Comparison of ENCODE assay signal across 1 cellular context in the genomic region with DNA sequence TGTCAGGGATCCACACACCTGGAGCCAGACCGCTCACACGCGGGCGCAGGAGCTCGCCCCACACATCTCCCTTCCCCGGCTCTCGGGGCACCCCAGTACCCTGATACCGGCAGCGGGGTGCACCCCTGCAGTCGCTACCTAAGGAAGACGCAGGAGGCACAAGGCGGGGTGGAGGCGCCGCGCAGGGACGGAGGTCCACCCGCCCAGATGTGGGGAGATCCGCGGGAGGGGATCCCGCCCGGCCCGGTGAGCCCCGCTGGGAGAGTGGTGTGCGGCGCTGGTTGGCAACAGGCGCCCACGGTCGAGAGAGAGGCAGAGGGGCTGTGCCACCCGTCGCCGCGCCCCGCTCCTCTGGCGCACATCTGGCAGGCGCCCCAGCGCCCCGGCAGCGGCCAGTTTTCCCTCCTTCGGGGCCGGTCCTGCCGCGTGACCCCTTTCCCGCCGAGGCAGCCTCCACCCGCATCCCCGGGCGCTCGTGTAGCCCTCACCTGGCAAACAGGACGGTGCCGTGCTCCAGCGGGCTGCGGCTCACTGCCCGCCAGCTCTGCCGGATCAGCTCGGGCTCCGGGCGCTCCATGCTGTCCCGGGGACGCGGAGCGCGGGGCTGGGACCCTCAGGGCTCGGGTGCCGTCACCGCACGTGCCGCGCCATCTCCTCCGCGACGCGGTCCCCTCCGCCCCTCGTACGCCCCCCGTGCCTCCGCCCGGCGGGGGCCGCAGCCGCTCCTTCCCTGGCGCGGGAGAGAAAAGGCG.
TF ChIP-seq lines count a peak whose summit lies in the region.

No MANE protein-coding gene starts in this region.

TF ChIP-seq in WTC11, 78 proteins besides CTCF, POLR2A, EP300 and RAD21 (continued from another document and continues in another):
- TF ChIP-seq, protein P1, sequence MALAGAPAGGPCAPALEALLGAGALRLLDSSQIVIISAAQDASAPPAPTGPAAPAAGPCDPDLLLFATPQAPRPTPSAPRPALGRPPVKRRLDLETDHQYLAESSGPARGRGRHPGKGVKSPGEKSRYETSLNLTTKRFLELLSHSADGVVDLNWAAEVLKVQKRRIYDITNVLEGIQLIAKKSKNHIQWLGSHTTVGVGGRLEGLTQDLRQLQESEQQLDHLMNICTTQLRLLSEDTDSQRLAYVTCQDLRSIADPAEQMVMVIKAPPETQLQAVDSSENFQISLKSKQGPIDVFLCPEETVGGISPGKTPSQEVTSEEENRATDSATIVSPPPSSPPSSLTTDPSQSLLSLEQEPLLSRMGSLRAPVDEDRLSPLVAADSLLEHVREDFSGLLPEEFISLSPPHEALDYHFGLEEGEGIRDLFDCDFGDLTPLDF (CRISPR knock-in tag; IDR thresholded peaks at IDR 0.05): no peak
- TF ChIP-seq TCF7 (CRISPR knock-in tag; IDR thresholded peaks at IDR 0.05; ENCODE audit: low read depth) (0 out of 2 replicates have a peak, but pooled peaks have one; percentile 58), GABPB1 (CRISPR knock-in tag; IDR thresholded peaks at IDR 0.05) (no peak), ZNF263 (CRISPR knock-in tag; IDR thresholded peaks at IDR 0.05; ENCODE audit: low read depth) (0 out of 2 replicates have a peak, but pooled peaks have one; percentile 36), MXD4 (CRISPR knock-in tag; IDR thresholded peaks at IDR 0.05; ENCODE audit: borderline replicate concordance) (no peak), SMAD3 (CRISPR knock-in tag; IDR thresholded peaks at IDR 0.05; ENCODE audit: borderline replicate concordance) (no peak), PRRX2 (CRISPR knock-in tag; IDR thresholded peaks at IDR 0.05) (no peak), NFATC4 (CRISPR knock-in tag; IDR thresholded peaks at IDR 0.05) (no peak), TEAD1 (CRISPR knock-in tag; IDR thresholded peaks at IDR 0.05) (no peak), HMGA2 (CRISPR knock-in tag; IDR thresholded peaks at IDR 0.05) (no peak), ETV6 (CRISPR knock-in tag; IDR thresholded peaks at IDR 0.05) (0 out of 2 replicates have a peak, but pooled peaks have one; percentile 49), NR1H2 (CRISPR knock-in tag; IDR thresholded peaks at IDR 0.05) (no peak), ESRRA (CRISPR knock-in tag; IDR thresholded peaks at IDR 0.05; ENCODE audit: borderline replicate concordance) (no peak), NFYB (CRISPR knock-in tag; conservative IDR thresholded peaks at IDR 0.05; ENCODE audit: low read depth) (no peak), FOXP1 (CRISPR knock-in tag; IDR thresholded peaks at IDR 0.05; ENCODE audit: borderline replicate concordance) (peak; percentile 41; the same call in 1 of the 2 replicates), SP1 (CRISPR knock-in tag; conservative IDR thresholded peaks at IDR 0.05) (no peak), ZNF219 (CRISPR knock-in tag; IDR thresholded peaks at IDR 0.05; ENCODE audit: borderline replicate concordance) (no peak), FOXK1 (CRISPR knock-in tag; IDR thresholded peaks at IDR 0.05) (no peak), CREB1 (CRISPR knock-in tag; IDR thresholded peaks at IDR 0.05) (no peak), JAZF1 (CRISPR knock-in tag; IDR thresholded peaks at IDR 0.05) (no peak), TEAD4 (CRISPR knock-in tag; IDR thresholded peaks at IDR 0.05) (no peak), ZNF121 (CRISPR knock-in tag; IDR thresholded peaks at IDR 0.05) (no peak), IRF2 (CRISPR knock-in tag; IDR thresholded peaks at IDR 0.05; ENCODE audit: borderline replicate concordance, low read depth) (no peak), SOX15 (CRISPR knock-in tag; IDR thresholded peaks at IDR 0.05) (no peak), ELF4 (CRISPR knock-in tag; IDR thresholded peaks at IDR 0.05; ENCODE audit: low read depth) (peak; percentile 72; the same call in 1 of the 2 replicates), CBFB (CRISPR knock-in tag; IDR thresholded peaks at IDR 0.05; ENCODE audit: low read depth) (no peak), FOXJ3 (CRISPR knock-in tag; IDR thresholded peaks at IDR 0.05; ENCODE audit: borderline replicate concordance) (no peak)
- TF ChIP-seq, protein P2, sequence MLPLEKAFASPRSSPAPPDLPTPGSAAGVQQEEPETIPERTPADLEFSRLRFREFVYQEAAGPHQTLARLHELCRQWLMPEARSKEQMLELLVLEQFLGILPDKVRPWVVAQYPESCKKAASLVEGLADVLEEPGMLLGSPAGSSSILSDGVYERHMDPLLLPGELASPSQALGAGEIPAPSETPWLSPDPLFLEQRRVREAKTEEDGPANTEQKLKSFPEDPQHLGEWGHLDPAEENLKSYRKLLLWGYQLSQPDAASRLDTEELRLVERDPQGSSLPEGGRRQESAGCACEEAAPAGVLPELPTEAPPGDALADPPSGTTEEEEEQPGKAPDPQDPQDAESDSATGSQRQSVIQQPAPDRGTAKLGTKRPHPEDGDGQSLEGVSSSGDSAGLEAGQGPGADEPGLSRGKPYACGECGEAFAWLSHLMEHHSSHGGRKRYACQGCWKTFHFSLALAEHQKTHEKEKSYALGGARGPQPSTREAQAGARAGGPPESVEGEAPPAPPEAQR (CRISPR knock-in tag; IDR thresholded peaks at IDR 0.05): no peak
- TF ChIP-seq, protein P3, sequence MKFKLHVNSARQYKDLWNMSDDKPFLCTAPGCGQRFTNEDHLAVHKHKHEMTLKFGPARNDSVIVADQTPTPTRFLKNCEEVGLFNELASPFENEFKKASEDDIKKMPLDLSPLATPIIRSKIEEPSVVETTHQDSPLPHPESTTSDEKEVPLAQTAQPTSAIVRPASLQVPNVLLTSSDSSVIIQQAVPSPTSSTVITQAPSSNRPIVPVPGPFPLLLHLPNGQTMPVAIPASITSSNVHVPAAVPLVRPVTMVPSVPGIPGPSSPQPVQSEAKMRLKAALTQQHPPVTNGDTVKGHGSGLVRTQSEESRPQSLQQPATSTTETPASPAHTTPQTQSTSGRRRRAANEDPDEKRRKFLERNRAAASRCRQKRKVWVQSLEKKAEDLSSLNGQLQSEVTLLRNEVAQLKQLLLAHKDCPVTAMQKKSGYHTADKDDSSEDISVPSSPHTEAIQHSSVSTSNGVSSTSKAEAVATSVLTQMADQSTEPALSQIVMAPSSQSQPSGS (CRISPR knock-in tag; IDR thresholded peaks at IDR 0.05; ENCODE audit: borderline replicate concordance, low read depth): no peak
- TF ChIP-seq, protein P4, sequence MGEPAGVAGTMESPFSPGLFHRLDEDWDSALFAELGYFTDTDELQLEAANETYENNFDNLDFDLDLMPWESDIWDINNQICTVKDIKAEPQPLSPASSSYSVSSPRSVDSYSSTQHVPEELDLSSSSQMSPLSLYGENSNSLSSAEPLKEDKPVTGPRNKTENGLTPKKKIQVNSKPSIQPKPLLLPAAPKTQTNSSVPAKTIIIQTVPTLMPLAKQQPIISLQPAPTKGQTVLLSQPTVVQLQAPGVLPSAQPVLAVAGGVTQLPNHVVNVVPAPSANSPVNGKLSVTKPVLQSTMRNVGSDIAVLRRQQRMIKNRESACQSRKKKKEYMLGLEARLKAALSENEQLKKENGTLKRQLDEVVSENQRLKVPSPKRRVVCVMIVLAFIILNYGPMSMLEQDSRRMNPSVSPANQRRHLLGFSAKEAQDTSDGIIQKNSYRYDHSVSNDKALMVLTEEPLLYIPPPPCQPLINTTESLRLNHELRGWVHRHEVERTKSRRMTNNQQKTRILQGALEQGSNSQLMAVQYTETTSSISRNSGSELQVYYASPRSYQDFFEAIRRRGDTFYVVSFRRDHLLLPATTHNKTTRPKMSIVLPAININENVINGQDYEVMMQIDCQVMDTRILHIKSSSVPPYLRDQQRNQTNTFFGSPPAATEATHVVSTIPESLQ (CRISPR knock-in tag; IDR thresholded peaks at IDR 0.05): no peak
- TF ChIP-seq, protein P5, sequence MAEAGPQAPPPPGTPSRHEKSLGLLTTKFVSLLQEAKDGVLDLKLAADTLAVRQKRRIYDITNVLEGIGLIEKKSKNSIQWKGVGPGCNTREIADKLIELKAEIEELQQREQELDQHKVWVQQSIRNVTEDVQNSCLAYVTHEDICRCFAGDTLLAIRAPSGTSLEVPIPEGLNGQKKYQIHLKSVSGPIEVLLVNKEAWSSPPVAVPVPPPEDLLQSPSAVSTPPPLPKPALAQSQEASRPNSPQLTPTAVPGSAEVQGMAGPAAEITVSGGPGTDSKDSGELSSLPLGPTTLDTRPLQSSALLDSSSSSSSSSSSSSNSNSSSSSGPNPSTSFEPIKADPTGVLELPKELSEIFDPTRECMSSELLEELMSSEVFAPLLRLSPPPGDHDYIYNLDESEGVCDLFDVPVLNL (CRISPR knock-in tag; IDR thresholded peaks at IDR 0.05; ENCODE audit: borderline replicate concordance, low read depth): no peak
- TF ChIP-seq, protein P6, sequence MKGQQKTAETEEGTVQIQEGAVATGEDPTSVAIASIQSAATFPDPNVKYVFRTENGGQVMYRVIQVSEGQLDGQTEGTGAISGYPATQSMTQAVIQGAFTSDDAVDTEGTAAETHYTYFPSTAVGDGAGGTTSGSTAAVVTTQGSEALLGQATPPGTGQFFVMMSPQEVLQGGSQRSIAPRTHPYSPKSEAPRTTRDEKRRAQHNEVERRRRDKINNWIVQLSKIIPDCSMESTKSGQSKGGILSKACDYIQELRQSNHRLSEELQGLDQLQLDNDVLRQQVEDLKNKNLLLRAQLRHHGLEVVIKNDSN (CRISPR knock-in tag; IDR thresholded peaks at IDR 0.05): peak; percentile 46; the same call in 1 of the 2 replicates
- TF ChIP-seq, protein P7, sequence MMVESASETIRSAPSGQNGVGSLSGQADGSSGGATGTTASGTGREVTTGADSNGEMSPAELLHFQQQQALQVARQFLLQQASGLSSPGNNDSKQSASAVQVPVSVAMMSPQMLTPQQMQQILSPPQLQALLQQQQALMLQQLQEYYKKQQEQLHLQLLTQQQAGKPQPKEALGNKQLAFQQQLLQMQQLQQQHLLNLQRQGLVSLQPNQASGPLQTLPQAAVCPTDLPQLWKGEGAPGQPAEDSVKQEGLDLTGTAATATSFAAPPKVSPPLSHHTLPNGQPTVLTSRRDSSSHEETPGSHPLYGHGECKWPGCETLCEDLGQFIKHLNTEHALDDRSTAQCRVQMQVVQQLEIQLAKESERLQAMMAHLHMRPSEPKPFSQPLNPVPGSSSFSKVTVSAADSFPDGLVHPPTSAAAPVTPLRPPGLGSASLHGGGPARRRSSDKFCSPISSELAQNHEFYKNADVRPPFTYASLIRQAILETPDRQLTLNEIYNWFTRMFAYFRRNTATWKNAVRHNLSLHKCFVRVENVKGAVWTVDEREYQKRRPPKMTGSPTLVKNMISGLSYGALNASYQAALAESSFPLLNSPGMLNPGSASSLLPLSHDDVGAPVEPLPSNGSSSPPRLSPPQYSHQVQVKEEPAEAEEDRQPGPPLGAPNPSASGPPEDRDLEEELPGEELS (CRISPR knock-in tag; IDR thresholded peaks at IDR 0.05): no peak; the same call in 1 of the 2 replicates
- TF ChIP-seq, protein P8, sequence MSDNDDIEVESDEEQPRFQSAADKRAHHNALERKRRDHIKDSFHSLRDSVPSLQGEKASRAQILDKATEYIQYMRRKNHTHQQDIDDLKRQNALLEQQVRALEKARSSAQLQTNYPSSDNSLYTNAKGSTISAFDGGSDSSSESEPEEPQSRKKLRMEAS (CRISPR knock-in tag; IDR thresholded peaks at IDR 0.05): peak; percentile 23; the same call in 1 of the 2 replicates
- TF ChIP-seq, protein P9, sequence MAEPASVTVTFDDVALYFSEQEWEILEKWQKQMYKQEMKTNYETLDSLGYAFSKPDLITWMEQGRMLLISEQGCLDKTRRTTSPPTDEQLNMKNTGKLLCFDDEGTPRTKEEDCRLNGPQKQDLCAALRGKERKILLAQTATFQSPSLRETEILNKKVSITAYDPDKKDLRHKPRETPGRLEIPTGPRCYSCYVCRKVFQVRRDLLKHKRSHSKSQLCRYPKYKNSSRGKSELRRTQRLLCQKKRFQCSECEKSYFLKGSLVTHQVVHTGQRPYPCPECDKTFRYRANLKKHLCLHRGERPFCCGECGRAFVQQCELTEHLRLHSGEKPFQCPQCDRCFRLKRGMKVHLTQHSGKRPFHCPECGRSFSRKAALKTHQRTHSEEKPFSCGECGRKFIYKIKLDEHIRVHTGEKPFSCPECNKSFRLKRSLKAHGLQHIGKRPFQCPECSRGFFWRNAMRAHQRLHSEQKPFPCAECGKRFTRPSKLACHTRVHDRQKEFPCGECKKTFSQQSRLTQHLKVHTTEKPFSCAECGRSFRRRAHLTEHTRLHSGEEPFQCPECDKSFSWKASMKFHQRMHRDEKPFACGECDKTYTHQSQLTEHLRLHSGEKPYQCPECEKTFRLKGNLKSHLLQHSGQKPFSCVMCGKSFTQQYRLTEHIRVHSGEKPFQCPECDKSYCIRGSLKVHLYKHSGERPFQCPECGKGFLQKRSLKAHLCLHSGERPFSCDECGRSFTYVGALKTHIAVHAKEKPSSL (CRISPR knock-in tag; conservative IDR thresholded peaks at IDR 0.05): no peak
- TF ChIP-seq, protein P10, sequence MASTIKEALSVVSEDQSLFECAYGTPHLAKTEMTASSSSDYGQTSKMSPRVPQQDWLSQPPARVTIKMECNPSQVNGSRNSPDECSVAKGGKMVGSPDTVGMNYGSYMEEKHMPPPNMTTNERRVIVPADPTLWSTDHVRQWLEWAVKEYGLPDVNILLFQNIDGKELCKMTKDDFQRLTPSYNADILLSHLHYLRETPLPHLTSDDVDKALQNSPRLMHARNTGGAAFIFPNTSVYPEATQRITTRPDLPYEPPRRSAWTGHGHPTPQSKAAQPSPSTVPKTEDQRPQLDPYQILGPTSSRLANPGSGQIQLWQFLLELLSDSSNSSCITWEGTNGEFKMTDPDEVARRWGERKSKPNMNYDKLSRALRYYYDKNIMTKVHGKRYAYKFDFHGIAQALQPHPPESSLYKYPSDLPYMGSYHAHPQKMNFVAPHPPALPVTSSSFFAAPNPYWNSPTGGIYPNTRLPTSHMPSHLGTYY (CRISPR knock-in tag; IDR thresholded peaks at IDR 0.05): no peak
- TF ChIP-seq, protein P11, sequence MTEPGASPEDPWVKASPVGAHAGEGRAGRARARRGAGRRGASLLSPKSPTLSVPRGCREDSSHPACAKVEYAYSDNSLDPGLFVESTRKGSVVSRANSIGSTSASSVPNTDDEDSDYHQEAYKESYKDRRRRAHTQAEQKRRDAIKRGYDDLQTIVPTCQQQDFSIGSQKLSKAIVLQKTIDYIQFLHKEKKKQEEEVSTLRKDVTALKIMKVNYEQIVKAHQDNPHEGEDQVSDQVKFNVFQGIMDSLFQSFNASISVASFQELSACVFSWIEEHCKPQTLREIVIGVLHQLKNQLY (CRISPR knock-in tag; IDR thresholded peaks at IDR 0.05): no peak
- TF ChIP-seq, protein P12, sequence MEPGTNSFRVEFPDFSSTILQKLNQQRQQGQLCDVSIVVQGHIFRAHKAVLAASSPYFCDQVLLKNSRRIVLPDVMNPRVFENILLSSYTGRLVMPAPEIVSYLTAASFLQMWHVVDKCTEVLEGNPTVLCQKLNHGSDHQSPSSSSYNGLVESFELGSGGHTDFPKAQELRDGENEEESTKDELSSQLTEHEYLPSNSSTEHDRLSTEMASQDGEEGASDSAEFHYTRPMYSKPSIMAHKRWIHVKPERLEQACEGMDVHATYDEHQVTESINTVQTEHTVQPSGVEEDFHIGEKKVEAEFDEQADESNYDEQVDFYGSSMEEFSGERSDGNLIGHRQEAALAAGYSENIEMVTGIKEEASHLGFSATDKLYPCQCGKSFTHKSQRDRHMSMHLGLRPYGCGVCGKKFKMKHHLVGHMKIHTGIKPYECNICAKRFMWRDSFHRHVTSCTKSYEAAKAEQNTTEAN (CRISPR knock-in tag; IDR thresholded peaks at IDR 0.05): no peak
